Comparison of ENCODE assay signal across 8 cellular contexts in the genomic region with DNA sequence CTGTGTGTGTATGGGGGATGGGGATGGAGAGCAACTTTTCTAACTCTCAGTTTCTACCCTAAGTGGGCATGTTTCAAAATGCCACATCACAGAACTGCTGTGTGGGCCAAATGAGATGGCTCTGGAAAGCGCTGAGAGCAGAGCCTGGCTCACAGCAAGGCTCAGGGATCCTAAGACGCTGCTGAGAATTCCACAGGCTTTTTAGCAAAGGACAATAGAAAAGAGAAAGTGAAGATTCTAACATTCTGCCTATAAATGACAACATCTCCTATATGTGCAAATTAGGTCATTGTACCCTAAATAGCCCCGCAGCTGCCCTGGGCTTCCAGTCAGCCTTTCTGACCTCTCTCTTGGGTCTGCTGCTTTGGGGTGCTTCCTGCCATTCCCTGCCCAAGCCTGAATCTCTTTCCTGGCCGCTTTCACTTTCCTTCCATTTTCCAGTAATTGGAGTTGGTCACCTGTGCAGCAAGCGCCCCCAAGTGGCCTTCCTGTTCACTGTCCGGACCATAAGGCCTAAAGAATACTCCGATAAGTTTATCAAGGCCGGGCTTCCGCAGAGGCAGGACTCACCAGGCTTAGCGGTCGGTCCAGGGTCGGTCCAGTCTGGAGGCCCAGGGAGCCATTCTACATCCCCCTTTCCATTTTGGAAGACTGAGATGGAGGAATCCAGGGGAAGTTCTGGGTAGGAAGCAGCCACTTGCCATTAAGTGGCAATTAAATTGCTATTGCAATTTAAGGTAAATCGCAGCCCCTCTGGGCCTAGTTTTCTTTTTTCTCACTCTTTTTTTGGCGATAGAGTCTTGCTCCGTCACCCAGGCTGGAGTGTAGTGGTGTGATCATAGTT. TPM values are rescaled to one million over a fixed set of nuclear protein-coding genes. Genes with fewer than 3 reads are reported as not detected.
A peak's percentile ranks its signal among the peaks of the same experiment; 100 is the strongest.
DNase-seq lines count a peak whose midpoint lies in the region; ATAC-seq and TF ChIP-seq lines count a peak whose summit lies in the region.

No MANE protein-coding gene starts in this region.

- intact Hi-C loops in Right ventricle myocardium superior (cut with DNase I) = loop anchor here (2.0 kb wide), 1 partner anchor 49 kb away; no protein-coding TSS in a partner anchor
- intact Hi-C loops in posterior cingulate gyrus (cut with DNase I) = loop anchor here (1.0 to 5.0 kb wide), 2 partner anchors 49 to 135 kb away; a partner anchor contains a TSS

- peaks cover 9% of the 10 kb centered on the region for H3K9me3 Mint-ChIP-seq in activated naive CD8-positive, alpha-beta T cell treated with anti-CD3 and anti-CD28 coated beads, Interleukin-2, amount 50 U/mL, for 24 hours

- peak in 1 of 2 donors; percentile 73 for TF ChIP-seq EP300 in tibial nerve (IDR thresholded peaks at IDR 0.05)

- no peaks in the 10 kb centered on the region for H3K27me3 Mint-ChIP-seq in activated naive CD8-positive, alpha-beta T cell treated with anti-CD3 and anti-CD28 coated beads, Interleukin-2, amount 50 U/mL, for 24 hours

- H3K4me3 Mint-ChIP-seq in activated naive CD8-positive, alpha-beta T cell treated with anti-CD3 and anti-CD28 coated beads, Interleukin-2, amount 50 U/mL, for 24 hours = peak overlapping the region; percentile 73

- DNase-seq in GM10266 (ENCODE audit: extremely low spot score) = peak; percentile 77
- peak; percentile 68 for DNase-seq in NAMALWA (ENCODE audit: low spot score)
- peak; percentile 83 to 88 for DNase-seq in SW 1271 (lab: John Stamatoyannopoulos, UW)
- peak; percentile 80 for DNase-seq in activated naive CD8-positive, alpha-beta T cell treated with anti-CD3 and anti-CD28 coated beads, Interleukin-2, amount 50 U/mL, for 24 hours
- DNase-seq in Right ventricle myocardium superior = peak; percentile 94
- DNase-seq in posterior cingulate gyrus = peak; percentile 74 to 97 (median 89)
- DNase-seq in tibial nerve (ENCODE audit: low spot score in 2 of 2) = peak; percentile 90 to 96

- H3K4me3 ChIP-seq in tibial nerve = peak overlapping the region; percentile 11 to 41 (median 26)

- peaks cover 0 to 36% (median 16%) of the 10 kb centered on the region in 4 donors for H3K4me1 ChIP-seq in tibial nerve

- peak overlapping the region; percentile 83 for H3K27ac Mint-ChIP-seq in activated naive CD8-positive, alpha-beta T cell treated with anti-CD3 and anti-CD28 coated beads, Interleukin-2, amount 50 U/mL, for 24 hours

- 13 to 15% methylated on average over 15 of the region's 15 CpGs for WGBS in tibial nerve, 2 donors

- H3K27me3 ChIP-seq in tibial nerve = no peaks in the 10 kb centered on the region

- no peaks in the 10 kb centered on the region for H3K36me3 ChIP-seq in tibial nerve

- H3K36me3 Mint-ChIP-seq in activated naive CD8-positive, alpha-beta T cell treated with anti-CD3 and anti-CD28 coated beads, Interleukin-2, amount 50 U/mL, for 24 hours (ENCODE audit: low read depth) = no peaks in the 10 kb centered on the region

- ATAC-seq in activated naive CD8-positive, alpha-beta T cell treated with anti-CD3 and anti-CD28 coated beads, Interleukin-2, amount 50 U/mL, for 24 hours = peak; percentile 75
- peak; percentile 94 for ATAC-seq in Right ventricle myocardium superior (ENCODE audit: poor library complexity)
- no peak for ATAC-seq in GM18873 (IDR thresholded peaks at IDR 0.05; ENCODE audit: low FRiP score, unreplicated experiment)

- TF ChIP-seq POLR2A in tibial nerve (IDR thresholded peaks at IDR 0.05) = no peak

- H3K9me3 ChIP-seq in tibial nerve = peaks cover 0 to 6% (median 0%) of the 10 kb centered on the region in 4 donors

- peak overlapping the region; percentile 80 to 89 (median 82) for H3K27ac ChIP-seq in tibial nerve

- peaks cover 54% of the 10 kb centered on the region for H3K4me1 Mint-ChIP-seq in activated naive CD8-positive, alpha-beta T cell treated with anti-CD3 and anti-CD28 coated beads, Interleukin-2, amount 50 U/mL, for 24 hours

- peak; percentile 92 for TF ChIP-seq CTCF in GM10266 (IDR thresholded peaks at IDR 0.05; ENCODE audit: control insufficient read depth, insufficient read depth, low read depth, missing control alignments)
- peak; percentile 86 to 95 (median 93) for TF ChIP-seq CTCF in tibial nerve (IDR thresholded peaks at IDR 0.05)

RNA-seq across cellular contexts. Expression of a gene that starts 6.7 kb away (rescaled TPM):
- total RNA-seq in Right ventricle myocardium superior (23.2 TPM), tibial nerve (10 to 100 TPM; 36.7 to 60.1 (median 39.8) TPM)

RNA-seq across cellular contexts. Expression of a gene that starts 30.4 kb away (rescaled TPM):
- total RNA-seq in Right ventricle myocardium superior (23.6 TPM), tibial nerve (10 to 100 TPM in 2 of 4 donors, 1 to 10 TPM in 2; 2.2 to 25.2 (median 10.1) TPM)

RNA-seq across cellular contexts. Expression of a gene that starts 36.4 kb away (rescaled TPM):
- 17.2 TPM for total RNA-seq in Right ventricle myocardium superior
- 10 to 100 TPM; 22.6 to 26.2 (median 24.7) TPM for total RNA-seq in tibial nerve

RNA-seq across cellular contexts. Expression of a gene that starts 54.3 kb away (rescaled TPM):
- not detected for total RNA-seq in Right ventricle myocardium superior
- total RNA-seq in tibial nerve = not detected
